Comparison of ENCODE assay signal across 16 cellular contexts in genomic region chr3:187946031-187946691, GRCh38.
A peak's percentile ranks its signal among the peaks of the same experiment; 100 is the strongest.
DNase-seq lines count a peak whose midpoint lies in the region; ATAC-seq and TF ChIP-seq lines count a peak whose summit lies in the region.
"Had no signal": no experiment of that assay in that cellular context is flagged by ENCODE, and none has a peak within 500 bp of the region (broad histone marks: within the 10 kb centered on the region; RNA-seq: fewer than 3 reads in every experiment).

No MANE protein-coding gene starts in this region.

- 62% methylated on average over 6 of the region's 6 CpGs for WGBS in prostate gland

- DNase-seq in DMS153 (lab: John Stamatoyannopoulos, UW), result peak; percentile 18
- DNase-seq in DMS153 treated with DMSO at 0.1 percent for 48 hours (lab: John Stamatoyannopoulos, UW; ENCODE audit: unreplicated experiment), result no peak
- DNase-seq in NCI-H510A (lab: John Stamatoyannopoulos, UW), result peak; percentile 82
- no peak for DNase-seq in sciatic nerve (ENCODE audit: low spot score)
- no peak for DNase-seq in KBM-7
- no peak for DNase-seq in prostate gland (ENCODE audit: low spot score)
- DNase-seq: GF-D8, GOT3, left colon, NCI-H526 treated with DMSO at 0.1 percent for 48 hours had no signal

- no peaks in the 10 kb centered on the region for H3K9me3 Mint-ChIP-seq in dendritic cell treated with granulocyte-macrophage colony-stimulating factor and Interleukin-4, amounts not matched to agents 40 ng/mL and 50 ng/mL, for 4 days
- H3K9me3 Mint-ChIP-seq: T-helper 1 cell treated with Interleukin-12 subunit alpha and Interleukin-12 subunit beta and Interleukin-4 antibody, amounts not matched to agents 30 μg/mL and 1 μg/mL, for 36 hours had no signal

- in situ Hi-C loops in KBM-7 (cut with MboI; ENCODE audit: low pct_unique_long_range_greater_than_20kb, low sequenced_read_pairs), result no loop called here

- H3K4me1 Mint-ChIP-seq in dendritic cell treated with granulocyte-macrophage colony-stimulating factor and Interleukin-4, amounts not matched to agents 40 ng/mL and 50 ng/mL, for 4 days (ENCODE audit: low read depth), result peaks cover 30% of the 10 kb centered on the region

- peaks cover 9% of the 10 kb centered on the region for H3K27me3 Mint-ChIP-seq in dendritic cell treated with granulocyte-macrophage colony-stimulating factor and Interleukin-4, amounts not matched to agents 40 ng/mL and 50 ng/mL, for 4 days

- intact Hi-C loops in dendritic cell treated with granulocyte-macrophage colony-stimulating factor and Interleukin-4, amounts not matched to agents 40 ng/mL and 50 ng/mL, for 4 days (cut with micrococcal nuclease), result no loop called here
- intact Hi-C loops in sciatic nerve (cut with DNase I) (no loop called here), prostate gland (cut with DNase I) (no loop called here)

- H3K27me3 ChIP-seq in prostate gland (replicated peaks; ENCODE audit: insufficient read depth), result no peaks in the 10 kb centered on the region

- no peaks in the 10 kb centered on the region for H3K9me3 ChIP-seq in prostate gland
- H3K9me3 ChIP-seq: thoracic aorta had no signal

- peak overlapping the region; percentile 5 for H3K27ac Mint-ChIP-seq in dendritic cell treated with granulocyte-macrophage colony-stimulating factor and Interleukin-4, amounts not matched to agents 40 ng/mL and 50 ng/mL, for 4 days
- H3K27ac Mint-ChIP-seq: T-helper 1 cell treated with Interleukin-12 subunit alpha and Interleukin-12 subunit beta and Interleukin-4 antibody, amounts not matched to agents 30 μg/mL and 1 μg/mL, for 36 hours had no signal

- H3K4me3 ChIP-seq in prostate gland, result no peak overlapping the region
- H3K4me3 ChIP-seq: thoracic aorta had no signal

- H3K36me3 Mint-ChIP-seq in dendritic cell treated with granulocyte-macrophage colony-stimulating factor and Interleukin-4, amounts not matched to agents 40 ng/mL and 50 ng/mL, for 4 days (ENCODE audit: low read depth), result no peaks in the 10 kb centered on the region

- ATAC-seq in sciatic nerve (peak; percentile 43), GM21360 (IDR thresholded peaks at IDR 0.05; ENCODE audit: unreplicated experiment) (no peak)
- ATAC-seq: left colon had no signal

- peaks cover 2% of the 10 kb centered on the region for H3K4me1 ChIP-seq in prostate gland (replicated peaks)

- no peak for TF ChIP-seq CTCF in prostate gland (IDR thresholded peaks at IDR 0.05)

- no peak overlapping the region for H3K27ac ChIP-seq in prostate gland
- H3K27ac ChIP-seq: 22Rv1, parathyroid adenoma, thoracic aorta had no signal

- TF ChIP-seq POLR2A in prostate gland (IDR thresholded peaks at IDR 0.05), result no peak

- no peak overlapping the region for H3K4me3 Mint-ChIP-seq in dendritic cell treated with granulocyte-macrophage colony-stimulating factor and Interleukin-4, amounts not matched to agents 40 ng/mL and 50 ng/mL, for 4 days
- H3K4me3 Mint-ChIP-seq: T-helper 1 cell treated with Interleukin-12 subunit alpha and Interleukin-12 subunit beta and Interleukin-4 antibody, amounts not matched to agents 30 μg/mL and 1 μg/mL, for 36 hours had no signal

- no peaks in the 10 kb centered on the region for H3K36me3 ChIP-seq in prostate gland
- H3K36me3 ChIP-seq: thoracic aorta had no signal

Comparison
In these comparisons a context has a peak if more than half of its experiments do, and no peak if none do; other contexts are left out.
1. DNase-seq: peak in DMS153 (single experiment) and NCI-H510A (single experiment); none in DMS153 treated with DMSO at 0.1 percent for 48 hours (single experiment), sciatic nerve (single experiment), KBM-7 (single experiment) and prostate gland (single experiment).